In the genomic region with DNA sequence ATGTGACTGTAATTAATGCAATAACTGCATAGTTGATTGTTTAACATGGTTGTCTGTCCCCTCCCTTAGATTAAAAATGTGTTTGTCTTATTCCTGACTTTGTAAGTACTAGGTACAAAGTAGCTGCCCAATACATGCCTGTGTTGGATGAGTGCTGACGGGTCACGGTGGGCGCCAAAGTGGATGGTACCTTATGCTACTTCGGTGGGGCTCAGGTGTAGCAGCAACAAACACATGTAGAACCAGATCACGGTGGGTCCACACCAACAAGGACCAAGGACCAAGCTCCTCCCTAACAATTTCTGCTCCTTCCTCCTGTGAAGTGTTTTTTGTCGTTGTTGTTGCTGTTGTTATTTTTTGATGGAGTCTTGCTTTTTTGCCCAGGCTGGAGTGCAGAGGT, we compare ENCODE assay signal across 33 cellular contexts.
"Had no signal": no experiment of that assay in that cellular context is flagged by ENCODE, and none has a peak within 500 bp of the region (broad histone marks: within the 10 kb centered on the region; RNA-seq: fewer than 3 reads in every experiment).

No MANE protein-coding gene starts in this region.

- H3K27ac ChIP-seq: colonic mucosa, neural progenitor cell, right lobe of liver, skin epidermis, thyroid gland, WERI-Rb-1 had no signal

- H3K4me2 ChIP-seq: neural progenitor cell, SK-N-SH had no signal

- H3K4me3 ChIP-seq: colonic mucosa, dorsolateral prefrontal cortex, neural progenitor cell, right lobe of liver, skin epidermis, thyroid gland had no signal

- H2AFZ ChIP-seq: neural progenitor cell had no signal

- H3K27me3 ChIP-seq: colonic mucosa, dorsolateral prefrontal cortex, gastrocnemius medialis, neural progenitor cell, right lobe of liver, thyroid gland had no signal

- DNase-seq: activated CD4-positive, alpha-beta memory T cell treated with anti-CD3 and anti-CD28 coated beads for 36 hours; activated CD4-positive, alpha-beta T cell treated with anti-CD3 and anti-CD28 coated beads for 48 hours; activated CD8-positive, alpha-beta memory T cell treated with anti-CD3 and anti-CD28 coated beads, Interleukin-2, amount 50 U/mL, for 4 hours; activated gamma-delta T cell treated with Interleukin-2 at 50 U/mL for 16 hours; activated naive CD4-positive, alpha-beta T cell treated with anti-CD3 and anti-CD28 coated beads, Interleukin-2, amount 50 U/mL, for 16 hours; activated T-cell treated with anti-CD3 and anti-CD28 coated beads, Interleukin-2, amount 50 U/mL, for 1 hour; amniotic stem cell; colonic mucosa; dorsolateral prefrontal cortex; effector memory CD4-positive, alpha-beta T cell; gastrocnemius medialis; head of caudate nucleus; hypothalamus; immature natural killer cell; kidney; left colon; midbrain; naive thymus-derived CD4-positive, alpha-beta T cell; occipital lobe; posterior cingulate gyrus; right lobe of liver; stimulated activated CD4-positive, alpha-beta T cell treated with anti-CD3 and anti-CD28 coated beads, Interleukin-4, amount 100 ng/mL, for 24 hours; SW 1271; T-helper 17 cell; T1000; thyroid gland; WERI-Rb-1 had no signal

- H3K9me3 ChIP-seq: colonic mucosa, gastrocnemius medialis, right lobe of liver, SK-N-SH, thyroid gland had no signal

- H3K4me1 ChIP-seq: colonic mucosa, neural progenitor cell, right lobe of liver had no signal

- H3K9me3 Mint-ChIP-seq: activated CD4-positive, alpha-beta memory T cell treated with anti-CD3 and anti-CD28 coated beads for 36 hours; stimulated activated effector memory CD8-positive, alpha-beta T cell treated with anti-CD3 and anti-CD28 coated beads, Interleukin-12 subunit alpha, Interleukin-12 subunit beta, amount 100 ng/mL, for 72 hours; stimulated activated naive CD8-positive, alpha-beta T cell treated with anti-CD3 and anti-CD28 coated beads, Interleukin-15, Interleukin-2, amounts not matched to agents 100 ng/mL and 50 ng/mL, for 24 hours had no signal

- H3K36me3 Mint-ChIP-seq: activated CD4-positive, alpha-beta memory T cell treated with anti-CD3 and anti-CD28 coated beads for 36 hours; immature natural killer cell; naive thymus-derived CD4-positive, alpha-beta T cell; neural progenitor cell; stimulated activated effector memory CD8-positive, alpha-beta T cell treated with anti-CD3 and anti-CD28 coated beads, Interleukin-12 subunit alpha, Interleukin-12 subunit beta, amount 100 ng/mL, for 72 hours had no signal

- H3K9ac ChIP-seq: neural progenitor cell, SK-N-SH had no signal

- H3K27ac Mint-ChIP-seq: activated CD4-positive, alpha-beta memory T cell treated with anti-CD3 and anti-CD28 coated beads for 36 hours; immature natural killer cell; naive thymus-derived CD4-positive, alpha-beta T cell; neural progenitor cell; stimulated activated effector memory CD8-positive, alpha-beta T cell treated with anti-CD3 and anti-CD28 coated beads, Interleukin-12 subunit alpha, Interleukin-12 subunit beta, amount 100 ng/mL, for 72 hours; stimulated activated naive CD8-positive, alpha-beta T cell treated with anti-CD3 and anti-CD28 coated beads, Interleukin-15, Interleukin-2, amounts not matched to agents 100 ng/mL and 50 ng/mL, for 24 hours; T-helper 17 cell had no signal

- ATAC-seq: activated CD4-positive, CD25-positive, alpha-beta regulatory T cell treated with anti-CD3 and anti-CD28 coated beads, Interleukin-2, amount 50 U/mL, for 24 hours; left colon; naive thymus-derived CD4-positive, alpha-beta T cell; right lobe of liver; stimulated activated effector memory CD8-positive, alpha-beta T cell treated with anti-CD3 and anti-CD28 coated beads, Interleukin-12 subunit alpha, Interleukin-12 subunit beta, amount 100 ng/mL, for 72 hours; T-helper 17 cell had no signal

- H3K4me1 Mint-ChIP-seq: stimulated activated effector memory CD8-positive, alpha-beta T cell treated with anti-CD3 and anti-CD28 coated beads, Interleukin-12 subunit alpha, Interleukin-12 subunit beta, amount 100 ng/mL, for 72 hours had no signal

- H3K4me3 Mint-ChIP-seq: activated CD4-positive, alpha-beta memory T cell treated with anti-CD3 and anti-CD28 coated beads for 36 hours; immature natural killer cell; naive thymus-derived CD4-positive, alpha-beta T cell; neural progenitor cell; stimulated activated effector memory CD8-positive, alpha-beta T cell treated with anti-CD3 and anti-CD28 coated beads, Interleukin-12 subunit alpha, Interleukin-12 subunit beta, amount 100 ng/mL, for 72 hours; stimulated activated naive CD8-positive, alpha-beta T cell treated with anti-CD3 and anti-CD28 coated beads, Interleukin-15, Interleukin-2, amounts not matched to agents 100 ng/mL and 50 ng/mL, for 24 hours; T-helper 17 cell had no signal

- H3K27me3 Mint-ChIP-seq: activated CD4-positive, alpha-beta memory T cell treated with anti-CD3 and anti-CD28 coated beads for 36 hours; stimulated activated naive CD8-positive, alpha-beta T cell treated with anti-CD3 and anti-CD28 coated beads, Interleukin-15, Interleukin-2, amounts not matched to agents 100 ng/mL and 50 ng/mL, for 24 hours had no signal

- H3K36me3 ChIP-seq: colonic mucosa, gastrocnemius medialis, neural progenitor cell, right lobe of liver, thyroid gland, WERI-Rb-1 had no signal
